In genomic region chr3:58531956-58532355, GRCh38 we compare ENCODE assay signal across 11 cellular contexts. TPM values are rescaled to one million over a fixed set of nuclear protein-coding genes. Genes with fewer than 3 reads are reported as not detected.
DNase-seq lines count a peak whose midpoint lies in the region; ATAC-seq and TF ChIP-seq lines count a peak whose summit lies in the region.
"Had no signal": no experiment of that assay in that cellular context is flagged by ENCODE, and none has a peak within 500 bp of the region (broad histone marks: within the 10 kb centered on the region; RNA-seq: fewer than 3 reads in every experiment).

No MANE protein-coding gene starts in this region.

- H3K4me1 Mint-ChIP-seq in MCF 10A (ENCODE audit: insufficient read depth, unreplicated experiment) = peaks cover 24% of the 10 kb centered on the region
- peaks cover 36% of the 10 kb centered on the region for H3K4me1 Mint-ChIP-seq in HFFc6 (ENCODE audit: low read depth)
- H3K4me1 Mint-ChIP-seq in T-helper 17 cell = peaks cover 16% of the 10 kb centered on the region
- H3K4me1 Mint-ChIP-seq in immature natural killer cell = peaks cover 5 to 9% of the 10 kb centered on the region in 2 donors

- H3K9me3 Mint-ChIP-seq in MCF 10A (ENCODE audit: unreplicated experiment) (no peaks in the 10 kb centered on the region), HFFc6 (no peaks in the 10 kb centered on the region), immature natural killer cell (no peaks in the 10 kb centered on the region)

- TF ChIP-seq CTCF in MCF 10A (IDR thresholded peaks at IDR 0.05; ENCODE audit: unreplicated experiment) (peak; percentile 8), breast epithelium (IDR thresholded peaks at IDR 0.05) (no peak), HFFc6 (IDR thresholded peaks at IDR 0.05) (peak; percentile 61; the same call in 1 of the 2 replicates), retinal pigment epithelial cell (conservative IDR thresholded peaks at IDR 0.05; ENCODE audit: low read depth, low read length) (peak; percentile 24)

- peaks cover 0 to 11% of the 10 kb centered on the region in 2 donors for H3K4me1 ChIP-seq in breast epithelium

- H3K4me3 Mint-ChIP-seq in MCF 10A (ENCODE audit: unreplicated experiment) (no peak overlapping the region), HFFc6 (no peak overlapping the region), T-helper 17 cell (no peak overlapping the region), immature natural killer cell (no peak overlapping the region)

- CTCF ChIA-PET in MCF 10A (lab: Yijun Ruan, JAX) = interaction anchor here (0.5 to 4.2 kb wide), 29 partner anchors 10 to 346 kb away, joined by 3 to 30 read pairs (median 4); partner anchors contain the start of gene KCTD6

- TF ChIP-seq POLR2A in breast epithelium (IDR thresholded peaks at IDR 0.05) = no peak

- intact Hi-C loops in MCF 10A (cut with micrococcal nuclease) (loop anchor here (1.0 to 2.0 kb wide), 6 partner anchors 40 to 225 kb away; partner anchors contain the start of genes KCTD6 and PDHB), breast epithelium (cut with DNase I; ENCODE audit: low total_unique reads) (no loop called here)

- ATAC-seq in T-helper 17 cell (no peak), GM18868 (IDR thresholded peaks at IDR 0.05; ENCODE audit: unreplicated experiment) (no peak)

- H3K4me3 ChIP-seq in breast epithelium (no peak overlapping the region), retinal pigment epithelial cell (ENCODE audit: low read length) (no peak overlapping the region)
- H3K4me3 ChIP-seq: SJCRH30 had no signal

- POLR2A ChIA-PET in MCF 10A (lab: Yijun Ruan, JAX) = interaction anchor here (0.5 to 1.7 kb wide), 3 partner anchors 38 to 200 kb away, joined by 3 to 8 read pairs (median 3); partner anchors contain the start of gene PXK

- no peaks in the 10 kb centered on the region for H3K36me3 ChIP-seq in breast epithelium
- H3K36me3 ChIP-seq: SJCRH30 had no signal

- H3K36me3 Mint-ChIP-seq in MCF 10A (ENCODE audit: insufficient read depth, unreplicated experiment) = no peaks in the 10 kb centered on the region
- H3K36me3 Mint-ChIP-seq in HFFc6 (ENCODE audit: low read depth) = peaks cover 2% of the 10 kb centered on the region
- H3K36me3 Mint-ChIP-seq in T-helper 17 cell (ENCODE audit: low read depth) = peaks cover 3% of the 10 kb centered on the region
- no peaks in the 10 kb centered on the region for H3K36me3 Mint-ChIP-seq in immature natural killer cell

- no TSS peak for BruUV-seq in MCF 10A (replicated peaks; lab: Mats Ljungman, UMichigan)

- DNase-seq in MCF 10A (ENCODE audit: unreplicated experiment) = peak; percentile 44
- DNase-seq in breast epithelium (ENCODE audit: low spot score in 2 of 2) = no peak
- peak; percentile 27 for DNase-seq in HFFc6
- DNase-seq in T-helper 17 cell = no peak
- no peak for DNase-seq in retinal pigment epithelial cell (ENCODE audit: low read depth)
- DNase-seq in immature natural killer cell = no peak
- no peak for DNase-seq in superior temporal gyrus (ENCODE audit: extremely low spot score)

- H3K27me3 Mint-ChIP-seq in MCF 10A (ENCODE audit: insufficient read depth, unreplicated experiment) = no peaks in the 10 kb centered on the region
- no peaks in the 10 kb centered on the region; the same call in 1 of the 2 replicates for H3K27me3 Mint-ChIP-seq in HFFc6 (ENCODE audit: insufficient read depth)
- H3K27me3 Mint-ChIP-seq in T-helper 17 cell = no peaks in the 10 kb centered on the region
- H3K27me3 Mint-ChIP-seq in immature natural killer cell (ENCODE audit: low read depth in 3 of 3) = peaks cover 2 to 5% (median 2%) of the 10 kb centered on the region in 3 donors

- no peaks in the 10 kb centered on the region for H3K9me3 ChIP-seq in breast epithelium
- no peaks in the 10 kb centered on the region for H3K9me3 ChIP-seq in T-helper 17 cell (ENCODE audit: control insufficient read depth, low read length, poor library complexity, severe bottlenecking)
- H3K9me3 ChIP-seq: SJCRH30 had no signal

- H3K27ac ChIP-seq in breast epithelium = no peak overlapping the region
- H3K27ac ChIP-seq: epithelial cell of prostate, parathyroid adenoma, SJCRH30 had no signal

- H3K27me3 ChIP-seq in breast epithelium = no peaks in the 10 kb centered on the region
- H3K27me3 ChIP-seq: SJCRH30 had no signal

- H3K27ac Mint-ChIP-seq in MCF 10A (ENCODE audit: low read depth, unreplicated experiment) (no peak overlapping the region), HFFc6 (no peak overlapping the region), T-helper 17 cell (peak overlapping the region; percentile 34), immature natural killer cell (peak overlapping the region in 1 of 6 donors; percentile 28)

RNA-seq across cellular contexts. Expression of gene ACOX2, which starts 5.0 kb away (rescaled TPM):
- 4.3 and 14.4 TPM in 2 replicates for total RNA-seq in MCF 10A (2022)
- 10 to 100 TPM; 12.1 to 31.5 (median 17.6) TPM for total RNA-seq in breast epithelium
- total RNA-seq in HFFc6 (2021; fragmentation: NEBNext Ultra II Directional; extraction: Animal tissue kit (Norgen Biotek cat#: 25700)) = 10 to 100 TPM in 5 of 6 experiments, 1 to 10 TPM in 1; 9.7 to 15.4 (median 11.8) TPM
- total RNA-seq in T-helper 17 cell = not detected
- polyA plus RNA-seq in immature natural killer cell = not detected

RNA-seq across cellular contexts. Expression of gene KCTD6, which starts 40.1 kb away (rescaled TPM):
- total RNA-seq in MCF 10A (2022) = 9.9 and 10.6 TPM in 2 replicates
- 10 to 100 TPM; 15.4 to 30.7 (median 16.3) TPM for total RNA-seq in breast epithelium
- total RNA-seq in HFFc6 (2021; fragmentation: NEBNext Ultra II Directional; extraction: Animal tissue kit (Norgen Biotek cat#: 25700)) = 1 to 10 TPM; 6.4 to 9.6 (median 7.4) TPM
- total RNA-seq in T-helper 17 cell = 1 to 10 TPM; 7.0 to 8.4 TPM
- polyA plus RNA-seq in immature natural killer cell = 10 to 100 TPM in 2 of 3 donors, 1 to 10 TPM in 1; 8.3 to 12.9 (median 12.4) TPM

RNA-seq across cellular contexts. Expression of gene FAM107A, which starts 45.2 kb away (rescaled TPM):
- total RNA-seq in MCF 10A (2022) = not detected in 2 replicates
- total RNA-seq in breast epithelium = 10 to 100 TPM; 17.7 to 64.5 (median 31.9) TPM
- under 1 TPM in 4 of 6 experiments, not detected in 2; 0.11 to 0.22 (median 0.12) TPM for total RNA-seq in HFFc6 (2021; fragmentation: NEBNext Ultra II Directional; extraction: Animal tissue kit (Norgen Biotek cat#: 25700))
- not detected for total RNA-seq in T-helper 17 cell
- not detected for polyA plus RNA-seq in immature natural killer cell

Comparison
In these comparisons a context has a peak if more than half of its experiments do, and no peak if none do; other contexts are left out.
1. DNase-seq: peak in MCF 10A (single experiment) and HFFc6 (single experiment); none in breast epithelium (0 of 2), T-helper 17 cell (0 of 3), retinal pigment epithelial cell (single experiment), immature natural killer cell (0 of 3) and superior temporal gyrus (single experiment).
2. CTCF ChIP-seq: peak in MCF 10A (single experiment), HFFc6 (single experiment) and retinal pigment epithelial cell (single experiment); none in breast epithelium (0 of 3).
3. RNA of gene FAM107A, which starts 45.2 kb away (total RNA-seq): 17.7 to 64.5 TPM in breast epithelium; 0.11 to 0.22 TPM in HFFc6, not detected in MCF 10A and not detected in T-helper 17 cell; every median in the first group is over 10 times any median in the second.